In the genomic region with DNA sequence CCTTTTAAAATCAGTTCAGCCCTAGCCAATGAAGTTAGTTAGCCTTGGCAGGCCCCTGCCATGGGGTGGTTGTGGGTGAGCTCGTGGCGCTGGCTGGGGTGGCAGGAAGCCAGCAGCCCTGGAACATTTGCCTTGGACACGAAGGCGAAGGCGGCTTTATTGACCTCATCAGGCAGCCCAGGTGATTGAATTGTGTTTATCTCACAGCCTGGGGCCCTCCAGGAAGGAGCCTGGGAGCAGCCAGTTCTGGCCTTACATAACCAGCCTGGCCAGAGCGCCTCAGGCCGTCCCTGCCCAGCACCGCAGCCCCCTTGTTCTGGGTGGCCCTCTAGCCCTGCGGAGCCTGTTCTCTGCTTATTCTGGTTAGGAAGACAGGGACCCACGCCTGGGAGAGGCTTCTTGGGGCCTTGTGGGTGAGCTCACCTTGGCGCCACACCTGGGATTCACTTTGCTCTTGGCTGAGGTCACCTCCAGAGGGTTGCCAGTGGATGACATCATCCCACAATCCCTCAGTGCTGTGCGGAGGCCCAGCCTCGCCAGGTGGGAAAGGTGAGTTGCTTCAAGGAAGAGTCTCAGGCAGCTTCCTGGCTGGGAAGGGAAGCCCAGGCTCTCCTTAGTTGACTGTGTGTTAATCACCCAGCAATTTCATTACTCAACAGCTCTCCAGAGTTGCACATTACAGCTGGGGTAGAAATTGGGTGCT, we compare ENCODE assay signal across 1 cellular context.
TF ChIP-seq lines count a peak whose summit lies in the region.

No MANE protein-coding gene starts in this region.

TF ChIP-seq in H1, 55 proteins besides CTCF, POLR2A, EP300 and RAD21:
- TF ChIP-seq ATF3 (IDR thresholded peaks at IDR 0.05; ENCODE audit: insufficient read depth, low read depth, low read length), result no peak
